1 cellular context compared by ENCODE assay signal in the genomic region with DNA sequence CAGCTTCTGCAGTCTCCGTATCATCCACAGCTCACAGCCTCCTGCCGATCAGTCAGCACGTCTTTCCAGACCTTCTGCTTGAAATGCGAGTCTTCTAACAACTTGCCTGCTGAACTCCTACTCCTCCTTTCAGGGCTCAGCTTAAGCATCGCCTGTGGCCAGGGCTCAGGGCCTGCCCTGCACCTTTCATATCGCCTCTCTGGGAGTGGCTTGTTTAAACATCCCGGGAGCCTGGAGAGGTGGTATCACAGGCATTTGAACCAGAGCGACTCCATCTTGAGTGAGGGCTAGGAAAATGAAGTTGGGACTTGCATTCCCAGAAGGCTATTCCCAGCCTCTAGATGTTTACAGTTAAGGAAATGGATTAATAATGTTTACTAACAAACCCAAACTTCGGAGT.
TF ChIP-seq lines count a peak whose summit lies in the region.

No MANE protein-coding gene starts in this region.

TF ChIP-seq in K562, 482 proteins besides CTCF, POLR2A, EP300 and RAD21 (continued from another document and continues in another):
- TF ChIP-seq ZNF197 (CRISPR knock-in tag; IDR thresholded peaks at IDR 0.05; ENCODE audit: low read depth): no peak
- TF ChIP-seq SLC30A9 (CRISPR knock-in tag; IDR thresholded peaks at IDR 0.05): no peak
- no peak for TF ChIP-seq LARP7 (IDR thresholded peaks at IDR 0.05)
- no peak for TF ChIP-seq MCM2 (IDR thresholded peaks at IDR 0.05; ENCODE audit: low read depth)
- no peak for TF ChIP-seq TCF7 (IDR thresholded peaks at IDR 0.05; ENCODE audit: borderline replicate concordance)
- peak; percentile 97 for TF ChIP-seq ZNF175 (CRISPR knock-in tag; IDR thresholded peaks at IDR 0.05; ENCODE audit: low read depth)
- TF ChIP-seq BRCA1 (IDR thresholded peaks at IDR 0.05): no peak
- no peak for TF ChIP-seq BRCA1 (CRISPR knock-in tag; IDR thresholded peaks at IDR 0.05)
- peak; percentile 90; the same call in 1 of the 2 replicates for TF ChIP-seq KLF6 (CRISPR knock-in tag; IDR thresholded peaks at IDR 0.05; ENCODE audit: borderline replicate concordance)
- peak; percentile 96 for TF ChIP-seq SMAD4 (CRISPR knock-in tag; conservative IDR thresholded peaks at IDR 0.05)
- TF ChIP-seq UBTF (IDR thresholded peaks at IDR 0.05; ENCODE audit: borderline replicate concordance in 1 of 2, low read depth in 2 of 2, low read length in 2 of 2): no peak
- TF ChIP-seq E2F3 (CRISPR knock-in tag; IDR thresholded peaks at IDR 0.05): peak; percentile 74; the same call in 1 of the 2 replicates
- peak; percentile 96 for TF ChIP-seq ZNF311 (CRISPR knock-in tag; IDR thresholded peaks at IDR 0.05)
- TF ChIP-seq ZFPM2 (CRISPR knock-in tag; IDR thresholded peaks at IDR 0.05): no peak
- TF ChIP-seq, protein P1, sequence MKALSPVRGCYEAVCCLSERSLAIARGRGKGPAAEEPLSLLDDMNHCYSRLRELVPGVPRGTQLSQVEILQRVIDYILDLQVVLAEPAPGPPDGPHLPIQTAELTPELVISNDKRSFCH (CRISPR knock-in tag; IDR thresholded peaks at IDR 0.05): peak; percentile 67; the same call in 1 of the 2 replicates
- TF ChIP-seq, protein P1 (tag; IDR thresholded peaks at IDR 0.05): peak; percentile 97
- TF ChIP-seq ZNF23 (CRISPR knock-in tag; IDR thresholded peaks at IDR 0.05): 0 out of 2 replicates have a peak, but pooled peaks have one; percentile 51
- 0 out of 2 replicates have a peak, but pooled peaks have one; percentile 55 for TF ChIP-seq HIVEP1 (CRISPR knock-in tag; IDR thresholded peaks at IDR 0.05)
- TF ChIP-seq FUS (optimal IDR thresholded peaks at IDR 0.05; ENCODE audit: low read depth, low read length): no peak
- no peak for TF ChIP-seq XRCC4 (IDR thresholded peaks at IDR 0.05; ENCODE audit: extremely low read depth, insufficient read depth, insufficient read length)
- no peak for TF ChIP-seq PHB2 (IDR thresholded peaks at IDR 0.05; ENCODE audit: low read depth)
- no peak for TF ChIP-seq MNT (conservative IDR thresholded peaks at IDR 0.05)
- TF ChIP-seq ASH1L (IDR thresholded peaks at IDR 0.05; ENCODE audit: borderline replicate concordance, low read depth, partially characterized antibody): no peak
- TF ChIP-seq CLOCK (CRISPR knock-in tag; IDR thresholded peaks at IDR 0.05; ENCODE audit: borderline replicate concordance): no peak
- no peak for TF ChIP-seq GTF3C2 (IDR thresholded peaks at IDR 0.05; ENCODE audit: borderline replicate concordance, extremely low read depth, insufficient read length)
- no peak for TF ChIP-seq CHAMP1 (IDR thresholded peaks at IDR 0.05)
- peak; percentile 73; the same call in 1 of the 2 replicates for TF ChIP-seq ZNF140 (CRISPR knock-in tag; IDR thresholded peaks at IDR 0.05)
- TF ChIP-seq REST (CRISPR knock-in tag; IDR thresholded peaks at IDR 0.05; ENCODE audit: low read depth): 0 out of 2 replicates have a peak, but pooled peaks have one; percentile 38
- no peak for TF ChIP-seq TGIF2 (CRISPR knock-in tag; IDR thresholded peaks at IDR 0.05)
- TF ChIP-seq PTBP1 (IDR thresholded peaks at IDR 0.05; ENCODE audit: low read depth, low read length): no peak
- peak; percentile 91 for TF ChIP-seq ZBTB9 (CRISPR knock-in tag; IDR thresholded peaks at IDR 0.05)
- TF ChIP-seq COPS2 (conservative IDR thresholded peaks at IDR 0.05): no peak
- TF ChIP-seq CEBPG (CRISPR knock-in tag; IDR thresholded peaks at IDR 0.05): no peak
- no peak for TF ChIP-seq CEBPG (tag; conservative IDR thresholded peaks at IDR 0.05 in 1 of 2, IDR thresholded peaks at IDR 0.05 in 1 of 2)
- TF ChIP-seq FOXA1 (IDR thresholded peaks at IDR 0.05; ENCODE audit: borderline replicate concordance): no peak
- TF ChIP-seq, protein P2, sequence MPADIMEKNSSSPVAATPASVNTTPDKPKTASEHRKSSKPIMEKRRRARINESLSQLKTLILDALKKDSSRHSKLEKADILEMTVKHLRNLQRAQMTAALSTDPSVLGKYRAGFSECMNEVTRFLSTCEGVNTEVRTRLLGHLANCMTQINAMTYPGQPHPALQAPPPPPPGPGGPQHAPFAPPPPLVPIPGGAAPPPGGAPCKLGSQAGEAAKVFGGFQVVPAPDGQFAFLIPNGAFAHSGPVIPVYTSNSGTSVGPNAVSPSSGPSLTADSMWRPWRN (IDR thresholded peaks at IDR 0.05; ENCODE audit: low read depth): no peak
- TF ChIP-seq, protein P3, sequence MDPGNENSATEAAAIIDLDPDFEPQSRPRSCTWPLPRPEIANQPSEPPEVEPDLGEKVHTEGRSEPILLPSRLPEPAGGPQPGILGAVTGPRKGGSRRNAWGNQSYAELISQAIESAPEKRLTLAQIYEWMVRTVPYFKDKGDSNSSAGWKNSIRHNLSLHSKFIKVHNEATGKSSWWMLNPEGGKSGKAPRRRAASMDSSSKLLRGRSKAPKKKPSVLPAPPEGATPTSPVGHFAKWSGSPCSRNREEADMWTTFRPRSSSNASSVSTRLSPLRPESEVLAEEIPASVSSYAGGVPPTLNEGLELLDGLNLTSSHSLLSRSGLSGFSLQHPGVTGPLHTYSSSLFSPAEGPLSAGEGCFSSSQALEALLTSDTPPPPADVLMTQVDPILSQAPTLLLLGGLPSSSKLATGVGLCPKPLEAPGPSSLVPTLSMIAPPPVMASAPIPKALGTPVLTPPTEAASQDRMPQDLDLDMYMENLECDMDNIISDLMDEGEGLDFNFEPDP (CRISPR knock-in tag; IDR thresholded peaks at IDR 0.05): peak; percentile 87; the same call in 1 of the 2 replicates
- no peak for TF ChIP-seq NFIC (IDR thresholded peaks at IDR 0.05)
- TF ChIP-seq ZNF584 (CRISPR knock-in tag; IDR thresholded peaks at IDR 0.05; ENCODE audit: low read depth): peak; percentile 98
- TF ChIP-seq ZFP36 (IDR thresholded peaks at IDR 0.05; ENCODE audit: low read depth, low read length, partially characterized antibody): no peak
